Comparison of ENCODE assay signal across 9 cellular contexts in the genomic region with DNA sequence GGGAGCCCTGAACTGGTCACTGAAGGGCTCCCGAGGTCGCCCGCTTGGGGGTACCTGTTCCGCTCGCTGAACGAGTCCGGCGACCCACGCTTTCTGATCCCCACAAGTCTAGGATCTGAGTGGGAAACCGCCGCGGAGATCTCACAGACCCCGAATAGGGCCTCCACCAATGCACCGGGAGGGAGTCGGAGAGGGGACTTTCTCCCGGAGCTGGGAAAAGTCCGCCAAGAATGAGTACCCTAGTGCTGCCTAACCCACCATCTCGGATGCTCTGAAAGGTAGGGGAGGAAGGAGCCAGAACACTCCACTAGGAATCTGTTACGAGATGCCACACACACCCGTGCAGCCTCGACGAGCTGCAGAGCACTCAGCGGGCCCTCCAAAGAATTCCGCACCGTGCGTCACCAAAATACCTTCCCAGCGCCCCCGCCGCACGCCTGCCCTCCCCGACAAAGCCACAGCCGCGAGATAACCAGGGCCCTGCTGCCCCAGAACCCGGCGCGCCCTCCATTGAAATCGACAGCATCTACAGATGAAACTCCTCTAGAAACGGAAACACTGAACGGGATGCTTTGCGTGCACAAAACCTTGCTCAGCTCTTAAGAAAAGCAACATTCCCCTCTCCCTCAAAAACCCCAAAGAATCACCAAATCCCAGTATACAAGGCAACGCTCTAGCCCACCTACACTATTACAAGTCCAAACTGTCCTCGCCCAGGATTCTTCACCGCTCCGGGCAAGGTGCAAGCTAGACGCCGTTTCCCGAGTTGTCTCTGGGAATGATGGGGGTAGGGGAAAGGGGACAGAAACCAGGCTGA. TPM values are rescaled to one million over a fixed set of nuclear protein-coding genes. Genes with fewer than 3 reads are reported as not detected.
DNase-seq lines count a peak whose midpoint lies in the region; ATAC-seq and TF ChIP-seq lines count a peak whose summit lies in the region.
"Had no signal": no experiment of that assay in that cellular context is flagged by ENCODE, and none has a peak within 500 bp of the region (broad histone marks: within the 10 kb centered on the region; RNA-seq: fewer than 3 reads in every experiment).

No MANE protein-coding gene starts in this region.

- BruUV-seq in A673 (replicated peaks; lab: Mats Ljungman, UMichigan), result no TSS peak

- peaks cover 18% of the 10 kb centered on the region for H3K4me1 ChIP-seq in A673 (ENCODE audit: insufficient read depth, low read length, poor library complexity, severe bottlenecking)
- H3K4me1 ChIP-seq in HEK293 (ENCODE audit: control insufficient read depth, insufficient read depth, low read length), result peaks cover 7% of the 10 kb centered on the region
- no peaks in the 10 kb centered on the region for H3K4me1 ChIP-seq in right cardiac atrium (ENCODE audit: control insufficient read depth, insufficient read depth, low read length)

- CTCF ChIA-PET in A673 (lab: Charles Lee), result interaction anchor here (1.2 to 2.5 kb wide), 3 partner anchors 265 to 1466 kb away, joined by 4 to 6 read pairs (median 4); no protein-coding TSS in a partner anchor
- CTCF ChIA-PET in HEK293 (lab: Yijun Ruan, JAX), result interaction anchor here (0.7 to 2.6 kb wide), 32 partner anchors 14 to 1525 kb away, joined by 3 to 14 read pairs (median 4); no protein-coding TSS in a partner anchor
- CTCF ChIA-PET in activated naive CD4-positive, alpha-beta T cell treated with anti-CD3 and anti-CD28 coated beads, Interleukin-2, amount 10 ng/mL, durations not matched to agents 7 days and 5 days (lab: Charles Lee), result interaction anchor here (0.6 to 1.7 kb wide), 5 partner anchors 57 to 1506 kb away, joined by 3 to 9 read pairs (median 5); no protein-coding TSS in a partner anchor

- POLR2A ChIA-PET in A673 (lab: Charles Lee; ENCODE audit: low non-redundant PET), result no interaction called here
- POLR2A ChIA-PET in HEK293 (lab: Yijun Ruan, JAX), result interaction anchor here (1.1 to 2.6 kb wide), 7 partner anchors 12 to 1683 kb away, joined by 3 to 12 read pairs (median 3); partner anchors contain the start of genes COX7A2 and TMEM30A

- no peak for TF ChIP-seq CTCF in A673 (conservative IDR thresholded peaks at IDR 0.05; ENCODE audit: low read depth, low read length)
- TF ChIP-seq CTCF in HEK293 (tag by site-specific recombination; IDR thresholded peaks at IDR 0.05), result no peak

- DNase-seq in A673 (ENCODE audit: low spot score), result peak; percentile 43
- peak; percentile 38 for DNase-seq in activated naive CD4-positive, alpha-beta T cell treated with anti-CD3 and anti-CD28 coated beads, Interleukin-2, amount 10 ng/mL, durations not matched to agents 7 days and 5 days
- peak in 2 of 3 donors; percentile 62 to 69 for DNase-seq in right cardiac atrium
- peak; percentile 77 for DNase-seq in sciatic nerve (ENCODE audit: low spot score)
- DNase-seq in NCI-H187 treated with DMSO at 0.1 percent for 48 hours (lab: John Stamatoyannopoulos, UW), result no peak

- H3K27ac Mint-ChIP-seq in activated naive CD4-positive, alpha-beta T cell treated with anti-CD3 and anti-CD28 coated beads, Interleukin-2, amount 10 ng/mL, durations not matched to agents 7 days and 5 days, result peak overlapping the region; percentile 56
- H3K27ac Mint-ChIP-seq: activated naive CD4-positive, alpha-beta T cell treated with anti-CD3 and anti-CD28 coated beads, Interleukin-2, amount 50 U/mL, for 72 hours had no signal

- H3K36me3 Mint-ChIP-seq in activated naive CD4-positive, alpha-beta T cell treated with anti-CD3 and anti-CD28 coated beads, Interleukin-2, amount 10 ng/mL, durations not matched to agents 7 days and 5 days, result peaks cover 5% of the 10 kb centered on the region

- H3K27ac ChIP-seq in A673 (ENCODE audit: low read depth, low read length, poor library complexity, severe bottlenecking), result no peak overlapping the region
- no peak overlapping the region; the same call in 1 of the 2 replicates for H3K27ac ChIP-seq in HEK293 (ENCODE audit: extremely low read depth, low read depth, low read length)
- H3K27ac ChIP-seq in right cardiac atrium (ENCODE audit: low read length), result no peak overlapping the region

- H3K36me3 ChIP-seq in A673 (ENCODE audit: insufficient read depth, low read length, poor library complexity, severe bottlenecking) (no peaks in the 10 kb centered on the region), HEK293 (ENCODE audit: control insufficient read depth in 2 of 2, insufficient read depth in 1 of 2, low read length in 2 of 2) (no peaks in the 10 kb centered on the region)

- ATAC-seq in right cardiac atrium, result no peak
- ATAC-seq in sciatic nerve, result peak; percentile 21
- no peak for ATAC-seq in HG02840 (IDR thresholded peaks at IDR 0.05; ENCODE audit: low FRiP score, unreplicated experiment)
- no peak for ATAC-seq in GM21576 (IDR thresholded peaks at IDR 0.05; ENCODE audit: unreplicated experiment)

- peak overlapping the region; percentile 53 for H3K4me3 ChIP-seq in A673 (ENCODE audit: low read depth, low read length, poor library complexity, severe bottlenecking)
- peak overlapping the region; percentile 71 for H3K4me3 ChIP-seq in HEK293 (ENCODE audit: low read depth, low read length)
- H3K4me3 ChIP-seq in right cardiac atrium (ENCODE audit: low read length), result peak overlapping the region; percentile 56

- H3K27me3 ChIP-seq in A673 (replicated peaks; ENCODE audit: insufficient read depth, low read depth, low read length, poor library complexity) (peaks cover 22% of the 10 kb centered on the region), right cardiac atrium (ENCODE audit: control insufficient read depth, insufficient read depth) (no peaks in the 10 kb centered on the region)

- H3K9me3 ChIP-seq in A673 (ENCODE audit: low read depth, low read length, poor library complexity, severe bottlenecking), result no peaks in the 10 kb centered on the region
- no peaks in the 10 kb centered on the region for H3K9me3 ChIP-seq in HEK293 (ENCODE audit: control insufficient read depth, insufficient read depth, low read depth, low read length)
- no peaks in the 10 kb centered on the region for H3K9me3 ChIP-seq in right cardiac atrium (ENCODE audit: control insufficient read depth, low read length)

- peaks cover 88% of the 10 kb centered on the region for H3K27me3 Mint-ChIP-seq in activated naive CD4-positive, alpha-beta T cell treated with anti-CD3 and anti-CD28 coated beads, Interleukin-2, amount 10 ng/mL, durations not matched to agents 7 days and 5 days

- intact Hi-C loops in A673 (cut with micrococcal nuclease; ENCODE audit: unreplicated experiment), result loop anchor here (1.0 to 10.0 kb wide), 6 partner anchors 268 to 1008 kb away; no protein-coding TSS in a partner anchor
- intact Hi-C loops in right cardiac atrium (cut with DNase I), result loop anchor here in 3 of 4 donors (5.0 to 10.0 kb wide), 9 partner anchors 140 to 1350 kb away; no protein-coding TSS in a partner anchor
- intact Hi-C loops in sciatic nerve (cut with DNase I), result loop anchor here (5.0 to 10.0 kb wide), 2 partner anchors 790 to 1113 kb away; no protein-coding TSS in a partner anchor

- peak overlapping the region; percentile 43 for H3K4me3 Mint-ChIP-seq in activated naive CD4-positive, alpha-beta T cell treated with anti-CD3 and anti-CD28 coated beads, Interleukin-2, amount 10 ng/mL, durations not matched to agents 7 days and 5 days

- H3K9me3 Mint-ChIP-seq in activated naive CD4-positive, alpha-beta T cell treated with anti-CD3 and anti-CD28 coated beads, Interleukin-2, amount 10 ng/mL, durations not matched to agents 7 days and 5 days, result no peaks in the 10 kb centered on the region
- H3K9me3 Mint-ChIP-seq: activated naive CD4-positive, alpha-beta T cell treated with anti-CD3 and anti-CD28 coated beads, Interleukin-2, amount 50 U/mL, for 72 hours had no signal

- WGBS in right cardiac atrium, result 1% methylated on average over 47 of the region's 47 CpGs

- peaks cover 56% of the 10 kb centered on the region for H3K4me1 Mint-ChIP-seq in activated naive CD4-positive, alpha-beta T cell treated with anti-CD3 and anti-CD28 coated beads, Interleukin-2, amount 10 ng/mL, durations not matched to agents 7 days and 5 days

TF ChIP-seq in HEK293, 187 proteins besides CTCF, POLR2A, EP300 and RAD21 (continues in another document):
- TF ChIP-seq, protein P1, sequence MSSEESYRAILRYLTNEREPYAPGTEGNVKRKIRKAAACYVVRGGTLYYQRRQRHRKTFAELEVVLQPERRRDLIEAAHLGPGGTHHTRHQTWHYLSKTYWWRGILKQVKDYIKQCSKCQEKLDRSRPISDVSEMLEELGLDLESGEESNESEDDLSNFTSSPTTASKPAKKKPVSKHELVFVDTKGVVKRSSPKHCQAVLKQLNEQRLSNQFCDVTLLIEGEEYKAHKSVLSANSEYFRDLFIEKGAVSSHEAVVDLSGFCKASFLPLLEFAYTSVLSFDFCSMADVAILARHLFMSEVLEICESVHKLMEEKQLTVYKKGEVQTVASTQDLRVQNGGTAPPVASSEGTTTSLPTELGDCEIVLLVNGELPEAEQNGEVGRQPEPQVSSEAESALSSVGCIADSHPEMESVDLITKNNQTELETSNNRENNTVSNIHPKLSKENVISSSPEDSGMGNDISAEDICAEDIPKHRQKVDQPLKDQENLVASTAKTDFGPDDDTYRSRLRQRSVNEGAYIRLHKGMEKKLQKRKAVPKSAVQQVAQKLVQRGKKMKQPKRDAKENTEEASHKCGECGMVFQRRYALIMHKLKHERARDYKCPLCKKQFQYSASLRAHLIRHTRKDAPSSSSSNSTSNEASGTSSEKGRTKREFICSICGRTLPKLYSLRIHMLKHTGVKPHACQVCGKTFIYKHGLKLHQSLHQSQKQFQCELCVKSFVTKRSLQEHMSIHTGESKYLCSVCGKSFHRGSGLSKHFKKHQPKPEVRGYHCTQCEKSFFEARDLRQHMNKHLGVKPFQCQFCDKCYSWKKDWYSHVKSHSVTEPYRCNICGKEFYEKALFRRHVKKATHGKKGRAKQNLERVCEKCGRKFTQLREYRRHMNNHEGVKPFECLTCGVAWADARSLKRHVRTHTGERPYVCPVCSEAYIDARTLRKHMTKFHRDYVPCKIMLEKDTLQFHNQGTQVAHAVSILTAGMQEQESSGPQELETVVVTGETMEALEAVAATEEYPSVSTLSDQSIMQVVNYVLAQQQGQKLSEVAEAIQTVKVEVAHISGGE (tag by site-specific recombination; conservative IDR thresholded peaks at IDR 0.05; ENCODE audit: low read depth), result peak; percentile 54
- TF ChIP-seq TRIM28 (IDR thresholded peaks at IDR 0.05; ENCODE audit: borderline replicate concordance, low read length), result 0 out of 2 replicates have a peak, but pooled peaks have one; percentile 54

RNA-seq across cellular contexts. Expression of gene COL12A1, which starts 0.7 kb away (rescaled TPM):
- total RNA-seq in A673 (2021) (9.3 and 9.5 TPM in 2 replicates), right cardiac atrium (10 to 100 TPM in 2 of 4 donors, 1 to 10 TPM in 2; 8.1 to 29.6 (median 9.3) TPM), sciatic nerve (275 TPM)
- polyA plus RNA-seq in right cardiac atrium, result 5.4 TPM

RNA-seq across cellular contexts. Expression of gene COX7A2, which starts 38.4 kb away (rescaled TPM):
- total RNA-seq in A673 (2021), result 442 and 451 TPM in 2 replicates
- total RNA-seq in right cardiac atrium, result 100 to 1,000 TPM; 763 to 921 (median 836) TPM
- 2,071 TPM for polyA plus RNA-seq in right cardiac atrium
- 223 TPM for total RNA-seq in sciatic nerve
